In genomic region chr21:22691643-22692042, GRCh38 we compare ENCODE assay signal across 8 cellular contexts.
"Had no signal": no experiment of that assay in that cellular context is flagged by ENCODE, and none has a peak within 500 bp of the region (broad histone marks: within the 10 kb centered on the region; RNA-seq: fewer than 3 reads in every experiment).

No MANE protein-coding gene starts in this region.

- DNase-seq: GOT3, H7, HFFc6 had no signal

- H3K27ac ChIP-seq: HL-60 had no signal

- H3K36me3 ChIP-seq: HAP-1 had no signal

- H3K4me1 Mint-ChIP-seq: IgD-negative memory B cell had no signal

- H3K4me3 ChIP-seq: HAP-1 had no signal

- H3K36me3 Mint-ChIP-seq: IgD-negative memory B cell had no signal

- H3K4me1 ChIP-seq: HAP-1 had no signal

- H3K27me3 Mint-ChIP-seq: IgD-negative memory B cell had no signal

- H3K4me3 Mint-ChIP-seq: HFFc6, IgD-negative memory B cell had no signal

- ATAC-seq: HCT116, HepG2 had no signal

- H3K9me3 ChIP-seq: HAP-1 had no signal

- H3K27ac Mint-ChIP-seq: HFFc6, IgD-negative memory B cell had no signal
